In genomic region chr7:106542550-106543220, GRCh38 we compare ENCODE assay signal across 8 cellular contexts.
A peak's percentile ranks its signal among the peaks of the same experiment; 100 is the strongest.
DNase-seq lines count a peak whose midpoint lies in the region; ATAC-seq and TF ChIP-seq lines count a peak whose summit lies in the region.

No MANE protein-coding gene starts in this region.

- H3K79me2 ChIP-seq in OCI-LY7 (ENCODE audit: insufficient read depth, low read depth, low read length) = no peaks in the 10 kb centered on the region

- no TSS peak for BruUV-seq in OCI-LY7 (replicated peaks; lab: Mats Ljungman, UMichigan)

- H3K4me2 ChIP-seq in OCI-LY7 (ENCODE audit: low read length) = no peak overlapping the region

- H3K36me3 ChIP-seq in OCI-LY7 (ENCODE audit: insufficient read depth, low read length) (no peaks in the 10 kb centered on the region), adipocyte (ENCODE audit: control insufficient read depth, insufficient read depth, low read length, severe bottlenecking) (no peaks in the 10 kb centered on the region), spleen (no peaks in the 10 kb centered on the region)

- ATAC-seq in GM21367 (IDR thresholded peaks at IDR 0.05; ENCODE audit: unreplicated experiment) = peak; percentile 87

- CTCF ChIA-PET in OCI-LY7 (lab: Charles Lee; ENCODE audit: unreplicated experiment) = interaction anchor here (0.6 to 1.1 kb wide), 4 partner anchors 9 to 245 kb away, joined by 3 to 6 read pairs (median 3); partner anchors contain the start of gene CCDC71L

- H3K4me3 ChIP-seq in OCI-LY7 (ENCODE audit: low read depth, low read length, poor library complexity, severe bottlenecking) (no peak overlapping the region), adipocyte (ENCODE audit: low read length) (peak overlapping the region; percentile 50), spleen (no peak overlapping the region)

- 7 to 32% (median 18%) methylated on average over 2 of the region's 2 CpGs for WGBS in spleen, 5 donors

- DNase-seq in DMS53 treated with DMSO at 0.1 percent for 48 hours (lab: John Stamatoyannopoulos, UW; ENCODE audit: unreplicated experiment) (peak; percentile 86), HuH-7.5 (ENCODE audit: low spot score) (peak; percentile 34), OCI-LY7 (ENCODE audit: low spot score) (peak; percentile 51), adipocyte (ENCODE audit: low read depth) (peak; percentile 88), iPS DF 4.7 (ENCODE audit: extremely low read depth, low spot score) (peak; percentile 44), spleen (no peak), posterior cingulate gyrus (no peak)

- H3K9me3 ChIP-seq in OCI-LY7 (ENCODE audit: low read length) = no peaks in the 10 kb centered on the region
- H3K9me3 ChIP-seq in adipocyte (ENCODE audit: control insufficient read depth, low read length) = no peaks in the 10 kb centered on the region
- no peaks in the 10 kb centered on the region for H3K9me3 ChIP-seq in spleen

- TF ChIP-seq POLR2A in spleen (IDR thresholded peaks at IDR 0.05) = no peak

- intact Hi-C loops in OCI-LY7 (cut with micrococcal nuclease; ENCODE audit: unreplicated experiment) (loop anchor here (1.0 to 5.0 kb wide), 3 partner anchors 118 to 365 kb away; no protein-coding TSS in a partner anchor), spleen (cut with DNase I; ENCODE audit: low total_unique reads) (loop anchor here (5.0 to 10.0 kb wide), 2 partner anchors 122 to 190 kb away; partner anchors contain the start of gene CCDC71L), posterior cingulate gyrus (cut with DNase I) (loop anchor here (10.0 kb wide), 1 partner anchor 192 kb away; no protein-coding TSS in a partner anchor)

- peak overlapping the region; percentile 76 for H3K9ac ChIP-seq in adipocyte (ENCODE audit: low read length)

- POLR2A ChIA-PET in OCI-LY7 (lab: Charles Lee) = interaction anchor here (0.6 to 0.7 kb wide), 10 partner anchors 9 to 731 kb away, joined by 3 to 5 read pairs (median 3); no protein-coding TSS in a partner anchor

- TF ChIP-seq CTCF in OCI-LY7 (conservative IDR thresholded peaks at IDR 0.05; ENCODE audit: low read length) (peak; percentile 80), spleen (IDR thresholded peaks at IDR 0.05 in 8 of 11, conservative IDR thresholded peaks at IDR 0.05 in 3 of 11) (peak in 9 of 11 experiments; percentile 37 to 78 (median 61))

- H2AFZ ChIP-seq in OCI-LY7 (ENCODE audit: low read length) = no peak overlapping the region

- no peaks in the 10 kb centered on the region for H4K20me1 ChIP-seq in OCI-LY7 (ENCODE audit: insufficient read depth, low read length)

- no peaks in the 10 kb centered on the region for H3K4me1 ChIP-seq in OCI-LY7 (ENCODE audit: insufficient read depth, low read length, poor library complexity, severe bottlenecking)
- H3K4me1 ChIP-seq in adipocyte (ENCODE audit: control insufficient read depth, insufficient read depth, low read length) = peaks cover 23% of the 10 kb centered on the region
- H3K4me1 ChIP-seq in spleen = peaks cover 0 to 9% (median 3%) of the 10 kb centered on the region in 6 donors

- no peaks in the 10 kb centered on the region for H3K9me2 ChIP-seq in OCI-LY7 (ENCODE audit: insufficient read depth, low read length)

- H3K27ac ChIP-seq in OCI-LY7 (ENCODE audit: low read depth, low read length, poor library complexity, severe bottlenecking) (no peak overlapping the region), spleen (peak overlapping the region in 6 of 8 donors; percentile 25 to 57 (median 47))

- H3K27me3 ChIP-seq in adipocyte (replicated peaks; ENCODE audit: control insufficient read depth, insufficient read depth, low read length) (no peaks in the 10 kb centered on the region), spleen (replicated peaks in 1 of 7) (no peaks in the 10 kb centered on the region)

Comparison
In these comparisons a context has a peak if more than half of its experiments do, and no peak if none do; other contexts are left out.
1. DNase-seq: peak in DMS53 treated with DMSO at 0.1 percent for 48 hours (single experiment), HuH-7.5 (single experiment), OCI-LY7 (single experiment), adipocyte (single experiment) and iPS DF 4.7 (single experiment); none in spleen (single experiment) and posterior cingulate gyrus (0 of 10).